ENCODE assay signal across 16 cellular contexts in the genomic region with DNA sequence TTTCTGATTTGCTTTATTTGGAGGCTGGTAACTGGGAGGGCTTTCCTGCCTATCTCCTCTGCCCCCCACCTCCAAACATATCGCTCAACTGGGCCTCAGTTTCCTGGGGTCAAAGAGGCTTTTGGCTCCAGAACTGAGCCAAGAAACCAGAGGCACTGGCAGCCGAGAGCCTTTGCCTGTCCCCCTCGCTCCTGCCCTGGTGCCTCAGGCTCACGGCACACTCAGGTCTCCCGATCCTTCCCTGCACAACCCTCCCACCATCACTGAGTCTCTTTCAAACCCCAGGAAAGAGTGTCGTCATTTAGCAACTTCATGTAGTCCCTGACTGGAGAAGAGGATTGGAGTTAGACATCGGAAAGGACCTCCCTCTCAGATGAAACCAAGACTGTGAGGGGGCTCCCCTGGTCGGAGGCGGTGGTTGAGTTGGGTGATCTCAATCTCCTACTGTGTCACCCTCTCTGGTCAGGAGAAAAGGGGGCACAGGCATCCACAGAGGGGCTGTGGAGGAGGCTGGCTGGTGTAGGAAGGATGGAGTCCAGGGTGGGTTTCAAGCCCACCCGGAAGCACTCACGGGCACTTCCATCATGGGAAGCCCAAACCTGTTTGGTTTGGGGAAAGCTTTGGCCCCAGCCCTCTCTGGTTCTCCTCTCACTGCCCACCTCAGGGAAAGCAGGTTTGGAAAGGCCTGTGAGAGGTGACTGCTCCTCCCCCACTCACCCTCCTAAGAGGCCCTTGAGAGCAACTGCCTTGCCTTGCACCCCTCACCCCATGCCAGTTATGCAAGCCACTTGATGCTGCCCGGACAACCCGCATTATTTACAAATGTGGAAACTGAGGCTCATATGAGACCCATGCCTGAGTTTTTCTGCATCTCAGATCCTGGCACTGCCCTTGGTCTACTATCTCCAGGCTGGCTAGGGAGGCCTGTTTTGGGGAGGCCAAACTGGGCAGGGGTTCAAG.
A peak's percentile ranks its signal among the peaks of the same experiment; 100 is the strongest.
DNase-seq lines count a peak whose midpoint lies in the region; ATAC-seq and TF ChIP-seq lines count a peak whose summit lies in the region.
"Had no signal": no experiment of that assay in that cellular context is flagged by ENCODE, and none has a peak within 500 bp of the region (broad histone marks: within the 10 kb centered on the region; RNA-seq: fewer than 3 reads in every experiment).

No MANE protein-coding gene starts in this region.

- WGBS in SK-N-SH (ENCODE audit: low lambda C conversion rate) = 93% methylated on average over 13 of the region's 13 CpGs
- 47% methylated on average over 13 of the region's 13 CpGs for WGBS in urinary bladder
- WGBS in mesendoderm (ENCODE audit: extremely low coverage, insufficient coverage, low lambda C conversion rate) = no CpG with 5 or more reads among the region's 13 CpGs

- peaks cover 54% of the 10 kb centered on the region for H4K20me1 ChIP-seq in SK-N-SH (ENCODE audit: insufficient read depth)

- H3K9me3 ChIP-seq in SK-N-SH (no peaks in the 10 kb centered on the region), right atrium auricular region (no peaks in the 10 kb centered on the region), SJCRH30 (replicated peaks) (no peaks in the 10 kb centered on the region)

- H3K4ac ChIP-seq in mesendoderm (ENCODE audit: low read depth, low read length) = no peak overlapping the region

- H3K27me3 Mint-ChIP-seq in progenitor cell of endocrine pancreas (peaks cover 5% of the 10 kb centered on the region), glutamatergic neuron (ENCODE audit: unreplicated experiment) (peaks cover 8% of the 10 kb centered on the region)

- H4K8ac ChIP-seq in mesendoderm (ENCODE audit: low read depth, low read length) = no peak overlapping the region

- H3K4me1 Mint-ChIP-seq in progenitor cell of endocrine pancreas (ENCODE audit: low read depth) = peaks cover 45% of the 10 kb centered on the region
- peaks cover 7% of the 10 kb centered on the region for H3K4me1 Mint-ChIP-seq in glutamatergic neuron (ENCODE audit: low read depth, unreplicated experiment)
- H3K4me1 Mint-ChIP-seq: memory B cell; stimulated activated naive CD8-positive, alpha-beta T cell treated with anti-CD3 and anti-CD28 coated beads, Interleukin-15, amount 100 ng/mL, for 72 hours had no signal

- no peaks in the 10 kb centered on the region for H3K79me1 ChIP-seq in mesendoderm (ENCODE audit: low read length)

- no peak overlapping the region for H3K56ac ChIP-seq in mesendoderm (ENCODE audit: low read length)

- ATAC-seq in SK-N-SH treated with all-trans-retinoic acid at 6 μM for 48 hours = no peak
- ATAC-seq: effector memory CD8-positive, alpha-beta T cell; stimulated activated naive CD8-positive, alpha-beta T cell treated with anti-CD3 and anti-CD28 coated beads, Interleukin-15, amount 100 ng/mL, for 72 hours had no signal

- H3K23ac ChIP-seq in mesendoderm (ENCODE audit: low read length) = no peak overlapping the region

- no peak overlapping the region for H4K5ac ChIP-seq in mesendoderm (ENCODE audit: low read length)

- TF ChIP-seq CTCF in SK-N-SH (IDR thresholded peaks at IDR 0.05) (no peak), right atrium auricular region (IDR thresholded peaks at IDR 0.05) (no peak), progenitor cell of endocrine pancreas (IDR thresholded peaks at IDR 0.05; ENCODE audit: unreplicated experiment) (no peak), glutamatergic neuron (IDR thresholded peaks at IDR 0.05; ENCODE audit: partially characterized antibody, unreplicated experiment) (no peak)

- H3K36me3 ChIP-seq in SK-N-SH (replicated peaks in 1 of 2; ENCODE audit: control insufficient read depth in 1 of 2, insufficient read depth in 2 of 2, low read length in 1 of 2) (no peaks in the 10 kb centered on the region), right atrium auricular region (peaks cover 9% of the 10 kb centered on the region), urinary bladder (ENCODE audit: insufficient read depth) (no peaks in the 10 kb centered on the region), SJCRH30 (no peaks in the 10 kb centered on the region), mesendoderm (ENCODE audit: control insufficient read depth, insufficient read depth, low read length) (no peaks in the 10 kb centered on the region)

- H3K79me2 ChIP-seq in SK-N-SH (ENCODE audit: insufficient read depth) (peaks cover 94% of the 10 kb centered on the region), mesendoderm (ENCODE audit: control insufficient read depth, insufficient read depth, low read length) (no peaks in the 10 kb centered on the region)

- H3K9me3 Mint-ChIP-seq in progenitor cell of endocrine pancreas (ENCODE audit: low read depth) = no peaks in the 10 kb centered on the region
- H3K9me3 Mint-ChIP-seq in glutamatergic neuron (ENCODE audit: unreplicated experiment) = peaks cover 4% of the 10 kb centered on the region
- H3K9me3 Mint-ChIP-seq: effector memory CD8-positive, alpha-beta T cell; memory B cell; stimulated activated naive CD8-positive, alpha-beta T cell treated with anti-CD3 and anti-CD28 coated beads, Interleukin-15, amount 100 ng/mL, for 72 hours had no signal

- H3K27me3 ChIP-seq in SK-N-SH (ENCODE audit: insufficient read depth) (no peaks in the 10 kb centered on the region), right atrium auricular region (no peaks in the 10 kb centered on the region), SJCRH30 (peaks cover 3% of the 10 kb centered on the region; the same call in 1 of the 2 replicates), mesendoderm (ENCODE audit: insufficient read depth, low read length, poor library complexity) (no peaks in the 10 kb centered on the region)

- H3K18ac ChIP-seq in mesendoderm (ENCODE audit: low read length) = no peak overlapping the region

- H3K27ac ChIP-seq in SK-N-SH (ENCODE audit: low read depth in 2 of 2, low read length in 1 of 2) = no peak overlapping the region; a peak in 1 of 4 replicates
- peak overlapping the region; percentile 96 to 99 for H3K27ac ChIP-seq in right atrium auricular region
- H3K27ac ChIP-seq in urinary bladder (ENCODE audit: low read depth) = peak overlapping the region; percentile 63
- no peak overlapping the region for H3K27ac ChIP-seq in SJCRH30
- no peak overlapping the region for H3K27ac ChIP-seq in mesendoderm (ENCODE audit: low read depth, low read length)

- H3K4me3 ChIP-seq in SK-N-SH (ENCODE audit: low read depth in 2 of 2, low read length in 1 of 2) (no peak overlapping the region), right atrium auricular region (peak overlapping the region; percentile 82 to 84), urinary bladder (ENCODE audit: low read depth, low read length) (peak overlapping the region; percentile 50), SJCRH30 (no peak overlapping the region), mesendoderm (ENCODE audit: low read length) (no peak overlapping the region)

- H3K36me3 Mint-ChIP-seq in progenitor cell of endocrine pancreas (ENCODE audit: insufficient read depth) (no peaks in the 10 kb centered on the region), glutamatergic neuron (ENCODE audit: unreplicated experiment) (no peaks in the 10 kb centered on the region)
- H3K36me3 Mint-ChIP-seq: memory B cell had no signal

- H2BK120ac ChIP-seq in mesendoderm (ENCODE audit: low read depth, low read length) = no peak overlapping the region

- H3K27ac Mint-ChIP-seq in progenitor cell of endocrine pancreas (peak overlapping the region; percentile 43), glutamatergic neuron (ENCODE audit: unreplicated experiment) (no peak overlapping the region)
- H3K27ac Mint-ChIP-seq: effector memory CD8-positive, alpha-beta T cell; memory B cell; stimulated activated naive CD8-positive, alpha-beta T cell treated with anti-CD3 and anti-CD28 coated beads, Interleukin-15, amount 100 ng/mL, for 72 hours had no signal

- no peak for TF ChIP-seq RAD21 in SK-N-SH (IDR thresholded peaks at IDR 0.05; ENCODE audit: low read length)

- no peak overlapping the region for H3K4me3 Mint-ChIP-seq in progenitor cell of endocrine pancreas (ENCODE audit: low read depth)
- no peak overlapping the region for H3K4me3 Mint-ChIP-seq in glutamatergic neuron (ENCODE audit: unreplicated experiment)
- H3K4me3 Mint-ChIP-seq: effector memory CD8-positive, alpha-beta T cell; memory B cell; stimulated activated naive CD8-positive, alpha-beta T cell treated with anti-CD3 and anti-CD28 coated beads, Interleukin-15, amount 100 ng/mL, for 72 hours had no signal

- H2AFZ ChIP-seq in SK-N-SH (ENCODE audit: low read depth) = no peak overlapping the region

- POLR2A ChIA-PET in SK-N-SH (lab: Yijun Ruan, JAX) = no interaction called here

- peaks cover 28% of the 10 kb centered on the region for H3F3A ChIP-seq in SK-N-SH (replicated peaks; ENCODE audit: insufficient read depth)

- no peaks in the 10 kb centered on the region for H3K9me2 ChIP-seq in SK-N-SH

- H2BK5ac ChIP-seq in mesendoderm (ENCODE audit: low read length) = no peak overlapping the region

- H3K4me2 ChIP-seq in SK-N-SH (peak overlapping the region; percentile 99), mesendoderm (ENCODE audit: low read length) (no peak overlapping the region)

- no peak for TF ChIP-seq EP300 in SK-N-SH (IDR thresholded peaks at IDR 0.05; ENCODE audit: borderline replicate concordance in 1 of 2, low read depth in 1 of 2, low read length in 1 of 2)

- H2AK5ac ChIP-seq in mesendoderm (ENCODE audit: low read length) = no peak overlapping the region

- CTCF ChIA-PET in SK-N-SH (lab: Yijun Ruan, JAX) = interaction anchor here (0.8 to 14.7 kb wide), 7 partner anchors 7 to 153 kb away, joined by 3 to 129 read pairs (median 3); no protein-coding TSS in a partner anchor

- H3K9ac ChIP-seq in SK-N-SH (no peak overlapping the region), mesendoderm (ENCODE audit: low read length) (no peak overlapping the region)

- H3K4me1 ChIP-seq in SK-N-SH (ENCODE audit: control insufficient read depth in 1 of 2, insufficient read depth in 2 of 2, low read depth in 1 of 2, low read length in 1 of 2) = peaks cover 38 to 96% of the 10 kb centered on the region in 2 experiments
- peaks cover 0 to 97% of the 10 kb centered on the region in 2 donors for H3K4me1 ChIP-seq in right atrium auricular region
- H3K4me1 ChIP-seq in urinary bladder (ENCODE audit: insufficient read depth) = no peaks in the 10 kb centered on the region
- no peaks in the 10 kb centered on the region; the same call in 1 of the 2 replicates for H3K4me1 ChIP-seq in SJCRH30
- peaks cover 11% of the 10 kb centered on the region for H3K4me1 ChIP-seq in mesendoderm (ENCODE audit: control insufficient read depth, low read depth, low read length)

- no peak overlapping the region for H2BK15ac ChIP-seq in mesendoderm (replicated peaks; ENCODE audit: low read depth)

- DNase-seq in SK-N-SH (no peak), right atrium auricular region (ENCODE audit: low spot score) (no peak), progenitor cell of endocrine pancreas (ENCODE audit: low spot score, unreplicated experiment) (no peak), SJCRH30 (no peak), mesendoderm (no peak), glutamatergic neuron (no peak)
- DNase-seq: activated CD4-positive, alpha-beta T cell treated with anti-CD3 and anti-CD28 coated beads for 48 hours; Calu3; effector memory CD8-positive, alpha-beta T cell; hippocampal formation; MV-4-11; NCI-H2227 treated with DMSO at 0.1 percent for 48 hours; stimulated activated naive CD8-positive, alpha-beta T cell treated with anti-CD3 and anti-CD28 coated beads, Interleukin-15, amount 100 ng/mL, for 72 hours had no signal

Comparison
In these comparisons a context has a peak if more than half of its experiments do, and no peak if none do; other contexts are left out.
1. H3K27ac ChIP-seq: peak in right atrium auricular region (2 of 2) and urinary bladder (single experiment); none in SK-N-SH (0 of 2), SJCRH30 (single experiment) and mesendoderm (single experiment).
2. H3K4me3 ChIP-seq: peak in right atrium auricular region (2 of 2) and urinary bladder (single experiment); none in SK-N-SH (0 of 2), SJCRH30 (single experiment) and mesendoderm (single experiment).